Comparison of ENCODE assay signal across 8 cellular contexts in genomic region chr10:131981429-131982184, GRCh38. TPM values are rescaled to one million over a fixed set of nuclear protein-coding genes. Genes with fewer than 3 reads are reported as not detected.
A peak's percentile ranks its signal among the peaks of the same experiment; 100 is the strongest.
DNase-seq lines count a peak whose midpoint lies in the region; ATAC-seq and TF ChIP-seq lines count a peak whose summit lies in the region.

Gene BNIP3 (minus strand): TSS chr10:131981923. CDS start chr10:131981806, 117 bp downstream.

- H3K9me3 ChIP-seq in adrenal gland (replicated peaks in 1 of 3) (no peaks in the 10 kb centered on the region), heart left ventricle (no peaks in the 10 kb centered on the region)

- H3K27ac Mint-ChIP-seq in type B pancreatic cell: peak within 1 kb of the TSS; percentile 24

- H3K36me3 ChIP-seq in GM06990 (ENCODE audit: control insufficient read depth, insufficient read depth, low read length): no peaks in the 10 kb centered on the region
- no peaks in the 10 kb centered on the region for H3K36me3 ChIP-seq in adrenal gland (replicated peaks in 1 of 2)
- no peaks in the 10 kb centered on the region for H3K36me3 ChIP-seq in heart left ventricle

- peak; percentile 89 to 95 (median 92) for ATAC-seq in heart left ventricle

- H3K4me3 Mint-ChIP-seq in type B pancreatic cell: peak within 1 kb of the TSS; percentile 87

- H3K4me1 Mint-ChIP-seq in type B pancreatic cell (ENCODE audit: unreplicated experiment): peaks cover 18% of the 10 kb centered on the region

- peaks cover 9% of the 10 kb centered on the region for H3K36me3 Mint-ChIP-seq in type B pancreatic cell

- H3K9me3 Mint-ChIP-seq in type B pancreatic cell: no peaks in the 10 kb centered on the region

- DNase-seq in GM06990 (ENCODE audit: extremely low read depth, insufficient read length) (peak; percentile 95), HCEC 1CT (peak; percentile 87), NAMALWA (ENCODE audit: low spot score) (peak; percentile 97), T-helper 1 cell (peak; percentile 89 to 95 (median 90)), adrenal gland (peak; percentile 93 to 98 (median 95)), heart left ventricle (peak; percentile 95 to 99 (median 96)), posterior cingulate gyrus (peak; percentile 86 to 99 (median 92)), type B pancreatic cell (ENCODE audit: extremely low spot score, unreplicated experiment) (peak; percentile 98)

- H3K4me1 ChIP-seq in adrenal gland (replicated peaks in 1 of 2) (peaks cover 12 to 31% of the 10 kb centered on the region in 2 donors), heart left ventricle (peaks cover 0 to 51% (median 28%) of the 10 kb centered on the region in 12 donors)

- 0 to 1% (median 0%) methylated on average over 8 to 100 of the region's 100 CpGs for WGBS in adrenal gland, 4 donors
- WGBS in heart left ventricle, 4 donors: 0 to 2% (median 1%) methylated on average over 12 to 100 of the region's 100 CpGs

- TF ChIP-seq CTCF in GM06990 (IDR thresholded peaks at IDR 0.05; ENCODE audit: insufficient read depth, low read length, poor library complexity, severe bottlenecking) (no peak), adrenal gland (IDR thresholded peaks at IDR 0.05) (peak in 4 of 6 experiments; percentile 2 to 26 (median 16)), heart left ventricle (IDR thresholded peaks at IDR 0.05) (peak in 1 of 12 donors; percentile 14), type B pancreatic cell (conservative IDR thresholded peaks at IDR 0.05) (peak; percentile 51)

- no peaks in the 10 kb centered on the region for H3K27me3 ChIP-seq in GM06990 (replicated peaks; ENCODE audit: control insufficient read depth, insufficient read depth, low read length)
- no peaks in the 10 kb centered on the region for H3K27me3 ChIP-seq in adrenal gland
- H3K27me3 ChIP-seq in heart left ventricle: peaks cover 0 to 9% (median 0%) of the 10 kb centered on the region in 9 donors

- peak within 1 kb of the TSS in 4 of 5 donors; percentile 34 to 82 (median 76) for H3K27ac ChIP-seq in adrenal gland
- peak within 1 kb of the TSS; percentile 6 to 90 (median 80) for H3K27ac ChIP-seq in heart left ventricle

- intact Hi-C loops in adrenal gland (cut with DNase I): no loop called here
- intact Hi-C loops in heart left ventricle (cut with DNase I): loop anchor here in 4 of 10 donors (2.0 to 5.0 kb wide), 4 partner anchors 15 to 69 kb away; no protein-coding TSS in a partner anchor
- intact Hi-C loops in posterior cingulate gyrus (cut with DNase I): loop anchor here (1.0 to 5.0 kb wide), 2 partner anchors 42 to 79 kb away; partner anchors contain the start of gene PPP2R2D

- TF ChIP-seq POLR2A in adrenal gland (IDR thresholded peaks at IDR 0.05) (peak; percentile 94 to 97), heart left ventricle (IDR thresholded peaks at IDR 0.05) (peak; percentile 95 to 99)

- H3K4me3 ChIP-seq in GM06990 (replicated peaks; ENCODE audit: low read depth, low read length): peak within 1 kb of the TSS; percentile 86
- H3K4me3 ChIP-seq in adrenal gland: peak within 1 kb of the TSS; percentile 21 to 96 (median 72)
- peak within 1 kb of the TSS; percentile 72 to 99 (median 90) for H3K4me3 ChIP-seq in heart left ventricle

- peaks cover 42% of the 10 kb centered on the region for H3K27me3 Mint-ChIP-seq in type B pancreatic cell

RNA-seq across cellular contexts. Expression of gene BNIP3, which starts in this region (rescaled TPM):
- total RNA-seq in adrenal gland (100 to 1,000 TPM in 4 of 8 donors, 10 to 100 TPM in 4; 34.9 to 132 (median 96.4) TPM), heart left ventricle (100 to 1,000 TPM in 8 of 9 donors, 10 to 100 TPM in 1; 97.1 to 711 (median 130) TPM), type B pancreatic cell (ENCODE audit: low replicate concordance) (24.2 and 30.2 TPM in 2 replicates)
- polyA plus RNA-seq in adrenal gland (10 to 100 TPM; 14.2 to 57.3 (median 14.7) TPM), heart left ventricle (100 to 1,000 TPM in 1 of 2 donors, 10 to 100 TPM in 1; 48.1 to 119 TPM)

Comparison
In these comparisons a context has a peak if more than half of its experiments do, and no peak if none do; other contexts are left out.
1. Peak in every context shown above with its lines: DNase-seq, ATAC-seq, H3K4me3 ChIP-seq and H3K27ac ChIP-seq.